In genomic region chr10:124050021-124051015, GRCh38 we compare ENCODE assay signal across 27 cellular contexts. TPM values are rescaled to one million over a fixed set of nuclear protein-coding genes. Genes with fewer than 3 reads are reported as not detected.
DNase-seq lines count a peak whose midpoint lies in the region; ATAC-seq, FAIRE-seq and TF ChIP-seq lines count a peak whose summit lies in the region.
"Had no signal": no experiment of that assay in that cellular context is flagged by ENCODE, and none has a peak within 500 bp of the region (broad histone marks: within the 10 kb centered on the region; RNA-seq: fewer than 3 reads in every experiment).

No MANE protein-coding gene starts in this region.

- H3K36me3 ChIP-seq in heart right ventricle (peaks cover 0 to 22% (median 0%) of the 10 kb centered on the region in 9 donors), GM12878 (ENCODE audit: control insufficient read depth in 2 of 2, insufficient read depth in 2 of 2, low read length in 1 of 2) (no peaks in the 10 kb centered on the region), aorta (ENCODE audit: control insufficient read depth in 1 of 2, insufficient read depth in 2 of 2, low read length in 1 of 2) (no peaks in the 10 kb centered on the region), MM.1S (replicated peaks; ENCODE audit: insufficient read depth, low read length) (0 out of 2 replicates have a peak, but pooled peaks cover 12% of the 10 kb centered on the region)
- H3K36me3 ChIP-seq: brain microvascular endothelial cell, MG63, SJSA1 had no signal

- H3K4me1 Mint-ChIP-seq in memory B cell = peaks cover 27% of the 10 kb centered on the region
- H3K4me1 Mint-ChIP-seq in nephron progenitor cell = peaks cover 40% of the 10 kb centered on the region
- H3K4me1 Mint-ChIP-seq: activated CD4-positive, alpha-beta T cell treated with anti-CD3 and anti-CD28 coated beads for 36 hours had no signal

- DNase-seq in Right ventricle myocardium superior (peak; percentile 20), heart right ventricle (no peak), GM12878 (ENCODE audit: low read depth, low spot score) (no peak), memory B cell (ENCODE audit: low spot score in 2 of 2) (no peak), aorta (peak; percentile 11 to 46), MM.1S (no peak), nephron progenitor cell (no peak)
- DNase-seq: activated CD4-positive, alpha-beta T cell treated with anti-CD3 and anti-CD28 coated beads for 36 hours; activated CD8-positive, alpha-beta T cell treated with anti-CD3 and anti-CD28 coated beads, Interleukin-2, amount 10 ng/mL, durations not matched to agents 7 days and 5 days; activated naive CD4-positive, alpha-beta T cell treated with anti-CD3 and anti-CD28 coated beads for 36 hours; CD8-positive, alpha-beta T cell; DMS 273 treated with DMSO at 0.1 percent for 48 hours; hippocampal formation; KG1; left cardiac atrium; NCI-H2029; NCI-H526; occipital lobe; stimulated activated naive B cell treated with anti-CD40 and anti-IgM and Interleukin-4, amounts not matched to agents 10 μg/mL and 1 μg/mL and 100 μg/mL, for 72 hours; substantia nigra; T-helper 9 cell had no signal

- H3K4me1 ChIP-seq in heart right ventricle = peaks cover 0 to 14% (median 0%) of the 10 kb centered on the region in 9 donors
- no peaks in the 10 kb centered on the region for H3K4me1 ChIP-seq in GM12878 (ENCODE audit: control insufficient read depth, insufficient read depth, low read length)
- H3K4me1 ChIP-seq in aorta (ENCODE audit: control insufficient read depth in 1 of 2, insufficient read depth in 2 of 2, low read length in 2 of 2) = no peaks in the 10 kb centered on the region
- H3K4me1 ChIP-seq in MM.1S (ENCODE audit: low read length) = peaks cover 19% of the 10 kb centered on the region; the same call in 1 of the 2 replicates
- H3K4me1 ChIP-seq: SJSA1 had no signal

- TF ChIP-seq POLR2A in GM12878 (IDR thresholded peaks at IDR 0.05; ENCODE audit: low read depth, low read length) = no peak

- H3K9me2 ChIP-seq in MM.1S (replicated peaks; ENCODE audit: insufficient read depth, low read length) = no peaks in the 10 kb centered on the region

- H3K4me3 ChIP-seq in heart right ventricle (no peak overlapping the region), GM12878 (no peak overlapping the region), aorta (ENCODE audit: low read length in 2 of 2) (no peak overlapping the region), MM.1S (ENCODE audit: low read length) (no peak overlapping the region)
- H3K4me3 ChIP-seq: MG63, SJSA1 had no signal

- no peaks in the 10 kb centered on the region for H3K9me3 Mint-ChIP-seq in memory B cell
- peaks cover 19% of the 10 kb centered on the region for H3K9me3 Mint-ChIP-seq in nephron progenitor cell

- no peak for TF ChIP-seq EP300 in GM12878 (IDR thresholded peaks at IDR 0.05; ENCODE audit: borderline replicate concordance in 1 of 2, control insufficient read depth in 1 of 2, low read depth in 2 of 2, low read length in 2 of 2)

- peaks cover 0 to 10% (median 0%) of the 10 kb centered on the region in 11 donors for H3K9me3 ChIP-seq in heart right ventricle
- H3K9me3 ChIP-seq in GM12878 (replicated peaks; ENCODE audit: control insufficient read depth, insufficient read depth, low read length) = no peaks in the 10 kb centered on the region; the same call in 2 of the 3 replicates
- no peaks in the 10 kb centered on the region for H3K9me3 ChIP-seq in aorta (ENCODE audit: control insufficient read depth, low read length)
- H3K9me3 ChIP-seq in MM.1S (replicated peaks; ENCODE audit: insufficient read depth, low read length) = no peaks in the 10 kb centered on the region
- H3K9me3 ChIP-seq: MG63, SJSA1 had no signal

- H3K27ac Mint-ChIP-seq in memory B cell = peak overlapping the region; percentile 12
- no peak overlapping the region for H3K27ac Mint-ChIP-seq in nephron progenitor cell
- H3K27ac Mint-ChIP-seq: activated CD4-positive, alpha-beta T cell treated with anti-CD3 and anti-CD28 coated beads for 36 hours; activated CD8-positive, alpha-beta T cell treated with anti-CD3 and anti-CD28 coated beads, Interleukin-2, amount 10 ng/mL, durations not matched to agents 7 days and 5 days; activated naive CD4-positive, alpha-beta T cell treated with anti-CD3 and anti-CD28 coated beads for 36 hours; CD8-positive, alpha-beta T cell; stimulated activated naive B cell treated with anti-CD40 and anti-IgM and Interleukin-4, amounts not matched to agents 10 μg/mL and 1 μg/mL and 100 μg/mL, for 72 hours; type B pancreatic cell had no signal

- H3K27me3 Mint-ChIP-seq in memory B cell (no peaks in the 10 kb centered on the region), nephron progenitor cell (ENCODE audit: low read depth, poor library complexity) (peaks cover 12% of the 10 kb centered on the region)

- H3K9ac ChIP-seq in GM12878 (ENCODE audit: control insufficient read depth, insufficient read depth, low read length) (no peak overlapping the region), MM.1S (ENCODE audit: low read length) (no peak overlapping the region)

- BruUV-seq in GM12878 (replicated peaks; lab: Mats Ljungman, UMichigan) = no TSS peak

- H3K36me3 Mint-ChIP-seq in memory B cell (peaks cover 18% of the 10 kb centered on the region), nephron progenitor cell (ENCODE audit: low read depth) (peaks cover 19% of the 10 kb centered on the region)
- H3K36me3 Mint-ChIP-seq: CD8-positive, alpha-beta T cell had no signal

- no peak for FAIRE-seq in GM12878 (lab: Jason Lieb, UNC)

- H3K79me2 ChIP-seq in GM12878 (ENCODE audit: control insufficient read depth, insufficient read depth, low read length) = no peaks in the 10 kb centered on the region
- peaks cover 100% of the 10 kb centered on the region for H3K79me2 ChIP-seq in MM.1S (ENCODE audit: low read length)

- H3F3A ChIP-seq in MM.1S (ENCODE audit: insufficient read depth, low read length) = peaks cover 12% of the 10 kb centered on the region; the same call in 1 of the 2 replicates

- H3K4me2 ChIP-seq in GM12878 (ENCODE audit: control insufficient read depth, insufficient read depth) (no peak overlapping the region), MM.1S (ENCODE audit: low read depth, low read length) (no peak overlapping the region)

- H3K4me3 Mint-ChIP-seq in memory B cell (no peak overlapping the region), nephron progenitor cell (no peak overlapping the region)
- H3K4me3 Mint-ChIP-seq: activated CD4-positive, alpha-beta T cell treated with anti-CD3 and anti-CD28 coated beads for 36 hours; activated CD8-positive, alpha-beta T cell treated with anti-CD3 and anti-CD28 coated beads, Interleukin-2, amount 10 ng/mL, durations not matched to agents 7 days and 5 days; activated naive CD4-positive, alpha-beta T cell treated with anti-CD3 and anti-CD28 coated beads for 36 hours; CD8-positive, alpha-beta T cell; stimulated activated naive B cell treated with anti-CD40 and anti-IgM and Interleukin-4, amounts not matched to agents 10 μg/mL and 1 μg/mL and 100 μg/mL, for 72 hours; type B pancreatic cell had no signal

- H2AFZ ChIP-seq in GM12878 (ENCODE audit: control insufficient read depth, low read depth, low read length) = no peak overlapping the region
- H2AFZ ChIP-seq in MM.1S (ENCODE audit: low read length) = no peak overlapping the region

- CTCF ChIA-PET in GM12878 (lab: Yijun Ruan, JAX) = no interaction called here

- no peaks in the 10 kb centered on the region for H3K27me3 ChIP-seq in heart right ventricle
- H3K27me3 ChIP-seq in GM12878 (replicated peaks in 1 of 2; ENCODE audit: control insufficient read depth in 2 of 2, insufficient read depth in 2 of 2, low read length in 1 of 2) = no peaks in the 10 kb centered on the region; a peak in 1 of 4 replicates
- no peaks in the 10 kb centered on the region for H3K27me3 ChIP-seq in aorta (ENCODE audit: control insufficient read depth in 1 of 2, insufficient read depth in 2 of 2, low read length in 1 of 2)
- no peaks in the 10 kb centered on the region for H3K27me3 ChIP-seq in MM.1S (replicated peaks; ENCODE audit: insufficient read depth, low read length)
- H3K27me3 ChIP-seq: brain microvascular endothelial cell, MG63, SJSA1 had no signal

- in situ Hi-C loops in GM12878 (cut with MboI) = no loop called here

- 90 to 95% methylated on average over 17 of the region's 17 CpGs for WGBS in heart right ventricle, 2 donors
- WGBS in GM12878 (ENCODE audit: insufficient coverage, insufficient replicate concordance, low lambda C conversion rate, missing lambda C conversion rate) = 57% methylated on average over 17 of the region's 17 CpGs
- 95 to 96% methylated on average over 17 of the region's 17 CpGs for WGBS in aorta, 2 donors

- no peak overlapping the region for H3K27ac ChIP-seq in heart right ventricle
- no peak overlapping the region for H3K27ac ChIP-seq in GM12878 (ENCODE audit: control insufficient read depth, insufficient read depth)
- H3K27ac ChIP-seq in aorta (ENCODE audit: low read depth in 1 of 2, low read length in 2 of 2) = no peak overlapping the region
- no peak overlapping the region for H3K27ac ChIP-seq in MM.1S (ENCODE audit: low read length)
- H3K27ac ChIP-seq: brain microvascular endothelial cell, SJSA1, VCaP had no signal

- no peak for TF ChIP-seq CTCF in heart right ventricle (IDR thresholded peaks at IDR 0.05)
- no peak for TF ChIP-seq CTCF in GM12878 (IDR thresholded peaks at IDR 0.05 in 2 of 3, conservative IDR thresholded peaks at IDR 0.05 in 1 of 3; ENCODE audit: control insufficient read depth in 2 of 3, extremely low read depth in 1 of 3, insufficient read depth in 1 of 3, low read depth in 3 of 3, low read length in 3 of 3)
- TF ChIP-seq CTCF in MM.1S (IDR thresholded peaks at IDR 0.05; ENCODE audit: low read length) = no peak
- no peak for TF ChIP-seq CTCF in nephron progenitor cell (IDR thresholded peaks at IDR 0.05)

- no peak for TF ChIP-seq RAD21 in GM12878 (IDR thresholded peaks at IDR 0.05; ENCODE audit: insufficient read depth, low read depth, low read length)

- POLR2A ChIA-PET in GM12878 (lab: Charles Lee) = no interaction called here

- intact Hi-C loops in Right ventricle myocardium superior (cut with DNase I) (no loop called here), heart right ventricle (cut with DNase I) (no loop called here), GM12878 (cut with micrococcal nuclease; ENCODE audit: unreplicated experiment) (no loop called here), aorta (cut with DNase I) (no loop called here)

- no peaks in the 10 kb centered on the region for H4K20me1 ChIP-seq in GM12878 (ENCODE audit: control insufficient read depth, insufficient read depth)
- H4K20me1 ChIP-seq in MM.1S (ENCODE audit: insufficient read depth, low read length) = peaks cover 11% of the 10 kb centered on the region; the same call in 1 of the 2 replicates

- RAD21 ChIA-PET in GM12878 (lab: Charles Lee; ENCODE audit: unreplicated experiment) = no interaction called here

- ATAC-seq in Right ventricle myocardium superior (ENCODE audit: poor library complexity) (no peak), heart right ventricle (no peak), GM12878 (no peak), memory B cell (ENCODE audit: low read depth) (no peak), aorta (ENCODE audit: low FRiP score) (no peak), HG03457 (IDR thresholded peaks at IDR 0.05; ENCODE audit: unreplicated experiment) (no peak)
- ATAC-seq: activated CD4-positive, alpha-beta T cell treated with anti-CD3 and anti-CD28 coated beads for 36 hours; activated CD8-positive, alpha-beta T cell treated with anti-CD3 and anti-CD28 coated beads, Interleukin-2, amount 10 ng/mL, durations not matched to agents 7 days and 5 days; CD8-positive, alpha-beta T cell; stimulated activated naive B cell treated with anti-CD40 and anti-IgM and Interleukin-4, amounts not matched to agents 10 μg/mL and 1 μg/mL and 100 μg/mL, for 72 hours had no signal

- SMC1A ChIA-PET in GM12878 (lab: Charles Lee; ENCODE audit: uncharacterized antibody, unreplicated experiment) = no interaction called here

RNA-seq across cellular contexts. Expression of gene CHST15, which starts 43.1 kb away (rescaled TPM):
- total RNA-seq in Right ventricle myocardium superior (3.0 TPM), heart right ventricle (10 to 100 TPM in 1 of 10 donors, 1 to 10 TPM in 9; 3.8 to 16.7 (median 5.1) TPM), GM12878 (2014; rRNA removed) (under 0.01 and 0.17 TPM in 2 replicates), GM12878 (2014; rRNA removed; fragmentation: Illumina TruSeq; extraction: Trizol) (0.04 TPM in 1 of 2 replicates, not detected in the other), GM12878 (2021) (0.32 and 0.51 TPM in 2 replicates), aorta (10 to 100 TPM; 39.9 to 43.8 TPM)
- polyA plus RNA-seq in heart right ventricle (1 to 10 TPM; 1.3 to 2.3 TPM), GM12878 (2011; rRNA removed) (0.42 and 0.53 TPM in 2 replicates), GM12878 (2014; fragmentation: Illumina TruSeq; extraction: Trizol) (0.03 and 0.06 TPM in 2 replicates), GM12878 (2014; fragmentation: Nextera tagmentation; extraction: Ambion mirVana) (under 1 TPM in 1 of 2 experiments, not detected in 1; 0.02 TPM), GM12878 (2014; rRNA removed) (0.05 TPM in 2 replicates), GM12878 (2016; fragmentation: Nextera tagmentation; extraction: Ambion mirVana) (under 1 TPM; 0.05 TPM), aorta (10 to 100 TPM in 1 of 2 donors, 1 to 10 TPM in 1; 4.5 to 10.1 TPM)
- 1.5 and 2.0 TPM in 2 replicates for total RNA-seq in GM12878 (2013; cell fraction: nucleolus; rRNA removed)
- 0.46 TPM for polyA plus RNA-seq in GM12878 (2011; ENCODE audit: low read depth)
- polyA plus RNA-seq in GM12878 (2011; cell fraction: cytosol; rRNA removed) = 0.48 and 0.57 TPM in 2 replicates
- polyA plus RNA-seq in GM12878 (2011; cell fraction: nucleus; rRNA removed) = 1.2 and 2.5 TPM in 2 replicates
- 0.32 and 0.46 TPM in 2 replicates for polyA plus RNA-seq in GM12878 (2012)
- polyA minus RNA-seq in GM12878 (2011; rRNA and poly(A)+ RNA removed) = 0.72 and 0.80 TPM in 2 replicates
- polyA minus RNA-seq in GM12878 (2011; cell fraction: cytosol; rRNA and poly(A)+ RNA removed) = 0.40 and 0.73 TPM in 2 replicates
- 0.57 and 1.3 TPM in 2 replicates for polyA minus RNA-seq in GM12878 (2011; cell fraction: nucleus; rRNA and poly(A)+ RNA removed)
- total RNA-seq: activated CD8-positive, alpha-beta T cell treated with anti-CD3 and anti-CD28 coated beads, Interleukin-2, amount 10 ng/mL, durations not matched to agents 7 days and 5 days had no signal

Comparison
In these comparisons a context has a peak if more than half of its experiments do, and no peak if none do; other contexts are left out.
1. DNase-seq: peak in Right ventricle myocardium superior (single experiment) and aorta (2 of 2); none in heart right ventricle (0 of 2), GM12878 (single experiment), memory B cell (0 of 2), MM.1S (single experiment) and nephron progenitor cell (single experiment).